ENCODE assay signal across 15 cellular contexts in the genomic region with DNA sequence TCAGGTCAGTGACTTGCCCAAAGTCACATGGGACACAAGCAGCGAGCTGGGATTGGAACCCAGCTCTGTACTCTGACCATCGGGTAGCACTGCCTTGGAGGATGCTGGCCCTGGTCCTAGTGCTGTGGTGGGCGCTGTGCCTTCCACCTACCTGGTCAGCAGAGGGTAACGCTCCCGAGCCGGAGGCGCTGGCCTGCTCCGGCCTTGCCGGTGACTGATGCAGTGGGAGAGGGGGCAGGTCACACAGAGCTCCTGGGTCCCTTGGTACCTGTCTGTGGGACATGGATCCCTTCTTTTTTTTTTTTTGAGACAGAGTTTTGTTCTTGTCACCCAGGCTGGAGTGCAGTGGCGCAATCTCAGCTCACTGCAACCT. TPM values are rescaled to one million over a fixed set of nuclear protein-coding genes. Genes with fewer than 3 reads are reported as not detected.
DNase-seq lines count a peak whose midpoint lies in the region; ATAC-seq lines count a peak whose summit lies in the region.
"Had no signal": no experiment of that assay in that cellular context is flagged by ENCODE, and none has a peak within 500 bp of the region (broad histone marks: within the 10 kb centered on the region; RNA-seq: fewer than 3 reads in every experiment).

No MANE protein-coding gene starts in this region.

- intact Hi-C loops in activated CD4-positive, alpha-beta memory T cell treated with anti-CD3 and anti-CD28 coated beads for 36 hours (cut with micrococcal nuclease), result no loop called here

- no peak overlapping the region for H3K18ac ChIP-seq in mesenchymal stem cell (ENCODE audit: low read depth in 1 of 2, low read length in 2 of 2)

- peak overlapping the region in 2 of 10 experiments; percentile 0 to 23; a peak in 1 of 20 replicates for H3K4me3 ChIP-seq in BLaER1 treated with 17β-estradiol and CSF1 and Interleukin-3, amounts not matched to agents 10 nM and 100 nM
- H3K4me3 ChIP-seq in mesenchymal stem cell (ENCODE audit: insufficient read depth in 1 of 2, low read depth in 1 of 2, low read length in 2 of 2), result no peak overlapping the region
- H3K4me3 ChIP-seq: GM23248 had no signal

- ATAC-seq in T-cell (replicated peaks in 1 of 4), result no peak
- ATAC-seq in activated naive CD8-positive, alpha-beta T cell treated with anti-CD3 and anti-CD28 coated beads, Interleukin-2, amount 50 U/mL, for 24 hours, result no peak
- ATAC-seq: HCT116 had no signal

- peaks cover 0 to 6% (median 0%) of the 10 kb centered on the region in 11 experiments; a peak in 1 of 22 replicates for H4K20me1 ChIP-seq in BLaER1 treated with 17β-estradiol and CSF1 and Interleukin-3, amounts not matched to agents 10 nM and 100 nM

- H3K4ac ChIP-seq in mesenchymal stem cell (ENCODE audit: low read depth in 1 of 2, low read length in 2 of 2), result no peak overlapping the region

- no peak overlapping the region for H2AFZ ChIP-seq in mesenchymal stem cell (ENCODE audit: low read depth, low read length)
- H2AFZ ChIP-seq: GM23248 had no signal

- peaks cover 20% of the 10 kb centered on the region for H3K4me1 Mint-ChIP-seq in activated CD4-positive, alpha-beta memory T cell treated with anti-CD3 and anti-CD28 coated beads, Interleukin-2, amount 10 ng/mL, durations not matched to agents 7 days and 5 days
- peaks cover 23% of the 10 kb centered on the region for H3K4me1 Mint-ChIP-seq in activated CD4-positive, alpha-beta memory T cell treated with anti-CD3 and anti-CD28 coated beads for 36 hours (ENCODE audit: low read depth)
- H3K4me1 Mint-ChIP-seq in T-cell, result peaks cover 22 to 47% (median 47%) of the 10 kb centered on the region in 3 donors
- peaks cover 25% of the 10 kb centered on the region for H3K4me1 Mint-ChIP-seq in activated naive CD8-positive, alpha-beta T cell treated with anti-CD3 and anti-CD28 coated beads, Interleukin-2, amount 50 U/mL, for 24 hours

- no peak overlapping the region for H2BK5ac ChIP-seq in mesenchymal stem cell (ENCODE audit: low read depth, low read length, poor library complexity, severe bottlenecking)

- H2BK12ac ChIP-seq in mesenchymal stem cell (ENCODE audit: low read length in 2 of 2), result no peak overlapping the region

- H3K36me3 Mint-ChIP-seq in activated CD4-positive, alpha-beta memory T cell treated with anti-CD3 and anti-CD28 coated beads, Interleukin-2, amount 10 ng/mL, durations not matched to agents 7 days and 5 days (ENCODE audit: low read depth), result peaks cover 2% of the 10 kb centered on the region
- no peaks in the 10 kb centered on the region for H3K36me3 Mint-ChIP-seq in activated CD4-positive, alpha-beta memory T cell treated with anti-CD3 and anti-CD28 coated beads for 36 hours
- H3K36me3 Mint-ChIP-seq in T-cell, result no peaks in the 10 kb centered on the region
- H3K36me3 Mint-ChIP-seq in activated naive CD8-positive, alpha-beta T cell treated with anti-CD3 and anti-CD28 coated beads, Interleukin-2, amount 50 U/mL, for 24 hours (ENCODE audit: low read depth), result no peaks in the 10 kb centered on the region

- peaks cover 30 to 95% (median 89%) of the 10 kb centered on the region in 10 experiments for H3K4me1 ChIP-seq in BLaER1 treated with 17β-estradiol and CSF1 and Interleukin-3, amounts not matched to agents 10 nM and 100 nM
- H3K4me1 ChIP-seq in mesenchymal stem cell (ENCODE audit: control insufficient read depth, insufficient read depth, low read depth, low read length), result peaks cover 5% of the 10 kb centered on the region

- no peak overlapping the region for H3K4me3 Mint-ChIP-seq in activated CD4-positive, alpha-beta memory T cell treated with anti-CD3 and anti-CD28 coated beads, Interleukin-2, amount 10 ng/mL, durations not matched to agents 7 days and 5 days
- H3K4me3 Mint-ChIP-seq in activated CD4-positive, alpha-beta memory T cell treated with anti-CD3 and anti-CD28 coated beads for 36 hours, result no peak overlapping the region
- H3K4me3 Mint-ChIP-seq in T-cell, result peak overlapping the region in 1 of 3 donors; percentile 66
- no peak overlapping the region for H3K4me3 Mint-ChIP-seq in activated naive CD8-positive, alpha-beta T cell treated with anti-CD3 and anti-CD28 coated beads, Interleukin-2, amount 50 U/mL, for 24 hours

- H3K27me3 ChIP-seq in BLaER1 treated with 17β-estradiol and CSF1 and Interleukin-3, amounts not matched to agents 10 nM and 100 nM, result peaks cover 0 to 3% (median 0%) of the 10 kb centered on the region in 11 experiments; a peak in 2 of 22 replicates
- H3K27me3 ChIP-seq in mesenchymal stem cell (ENCODE audit: control insufficient read depth in 1 of 2, insufficient read depth in 1 of 2, low read length in 2 of 2), result peaks cover 63 to 81% of the 10 kb centered on the region in 2 experiments

- H3K27me3 Mint-ChIP-seq in activated CD4-positive, alpha-beta memory T cell treated with anti-CD3 and anti-CD28 coated beads, Interleukin-2, amount 10 ng/mL, durations not matched to agents 7 days and 5 days, result peaks cover 31% of the 10 kb centered on the region
- peaks cover 4% of the 10 kb centered on the region for H3K27me3 Mint-ChIP-seq in activated CD4-positive, alpha-beta memory T cell treated with anti-CD3 and anti-CD28 coated beads for 36 hours
- H3K27me3 Mint-ChIP-seq in T-cell, result peaks cover 5 to 10% of the 10 kb centered on the region in 2 donors
- H3K27me3 Mint-ChIP-seq in activated naive CD8-positive, alpha-beta T cell treated with anti-CD3 and anti-CD28 coated beads, Interleukin-2, amount 50 U/mL, for 24 hours, result peaks cover 14% of the 10 kb centered on the region

- peaks cover 0 to 28% (median 9%) of the 10 kb centered on the region in 11 experiments; a peak in 15 of 22 replicates for H3K9me3 ChIP-seq in BLaER1 treated with 17β-estradiol and CSF1 and Interleukin-3, amounts not matched to agents 10 nM and 100 nM (replicated peaks in 1 of 11)
- peaks cover 17% of the 10 kb centered on the region for H3K9me3 ChIP-seq in mesenchymal stem cell (ENCODE audit: control insufficient read depth, low read length)

- H4K91ac ChIP-seq in mesenchymal stem cell (ENCODE audit: low read length), result peak overlapping the region; percentile 58

- CTCF ChIA-PET in activated CD4-positive, alpha-beta memory T cell treated with anti-CD3 and anti-CD28 coated beads, Interleukin-2, amount 10 ng/mL, durations not matched to agents 7 days and 5 days (lab: Charles Lee), result interaction anchor here (1.3 kb wide), 2 partner anchors 79 to 260 kb away, joined by 3 to 4 read pairs; no protein-coding TSS in a partner anchor
- CTCF ChIA-PET in activated CD4-positive, alpha-beta memory T cell treated with anti-CD3 and anti-CD28 coated beads for 36 hours (lab: Charles Lee), result interaction anchor here (0.7 to 1.6 kb wide), 3 partner anchors 79 to 411 kb away, joined by 3 to 9 read pairs (median 6); no protein-coding TSS in a partner anchor
- CTCF ChIA-PET in T-cell (lab: Charles Lee), result interaction anchor here in 1 of 2 donors (0.7 kb wide), 1 partner anchor 196 kb away, joined by 3 read pairs; no protein-coding TSS in a partner anchor

- peaks cover 5% of the 10 kb centered on the region for H3K9me3 Mint-ChIP-seq in activated CD4-positive, alpha-beta memory T cell treated with anti-CD3 and anti-CD28 coated beads, Interleukin-2, amount 10 ng/mL, durations not matched to agents 7 days and 5 days
- peaks cover 5% of the 10 kb centered on the region for H3K9me3 Mint-ChIP-seq in activated CD4-positive, alpha-beta memory T cell treated with anti-CD3 and anti-CD28 coated beads for 36 hours
- peaks cover 0 to 6% (median 0%) of the 10 kb centered on the region in 3 donors for H3K9me3 Mint-ChIP-seq in T-cell
- peaks cover 4% of the 10 kb centered on the region for H3K9me3 Mint-ChIP-seq in activated naive CD8-positive, alpha-beta T cell treated with anti-CD3 and anti-CD28 coated beads, Interleukin-2, amount 50 U/mL, for 24 hours

- H3K23ac ChIP-seq in mesenchymal stem cell (ENCODE audit: low read length in 2 of 2), result no peak overlapping the region

- H3K27ac ChIP-seq in BLaER1 treated with 17β-estradiol and CSF1 and Interleukin-3, amounts not matched to agents 10 nM and 100 nM, result peak overlapping the region in 9 of 11 experiments; percentile 58 to 75 (median 70); a peak in 18 of 22 replicates
- no peak overlapping the region for H3K27ac ChIP-seq in mesenchymal stem cell (ENCODE audit: low read length, poor library complexity, severe bottlenecking)
- H3K27ac ChIP-seq: C4-2B, GM23248 had no signal

- POLR2A ChIA-PET in activated CD4-positive, alpha-beta memory T cell treated with anti-CD3 and anti-CD28 coated beads, Interleukin-2, amount 10 ng/mL, durations not matched to agents 7 days and 5 days (lab: Charles Lee), result interaction anchor here (1.0 kb wide), 1 partner anchor 11 kb away, joined by 8 read pairs; no protein-coding TSS in a partner anchor
- POLR2A ChIA-PET in activated CD4-positive, alpha-beta memory T cell treated with anti-CD3 and anti-CD28 coated beads for 36 hours (lab: Charles Lee), result interaction anchor here (1.0 kb wide), 1 partner anchor 93 kb away, joined by 4 read pairs; a partner anchor contains a TSS
- POLR2A ChIA-PET in T-cell (lab: Charles Lee), result interaction anchor here in 1 of 2 donors (0.6 kb wide), 1 partner anchor 285 kb away, joined by 3 read pairs; no protein-coding TSS in a partner anchor

- peak overlapping the region; percentile 30 for H3K27ac Mint-ChIP-seq in activated CD4-positive, alpha-beta memory T cell treated with anti-CD3 and anti-CD28 coated beads, Interleukin-2, amount 10 ng/mL, durations not matched to agents 7 days and 5 days
- H3K27ac Mint-ChIP-seq in activated CD4-positive, alpha-beta memory T cell treated with anti-CD3 and anti-CD28 coated beads for 36 hours, result no peak overlapping the region
- peak overlapping the region; percentile 80 to 89 for H3K27ac Mint-ChIP-seq in T-cell
- no peak overlapping the region for H3K27ac Mint-ChIP-seq in activated naive CD8-positive, alpha-beta T cell treated with anti-CD3 and anti-CD28 coated beads, Interleukin-2, amount 50 U/mL, for 24 hours

- no peak overlapping the region for H2BK120ac ChIP-seq in mesenchymal stem cell (ENCODE audit: low read depth, low read length)

- H3K14ac ChIP-seq in mesenchymal stem cell (ENCODE audit: low read length in 2 of 2), result no peak overlapping the region

- no peaks in the 10 kb centered on the region for H3K36me3 ChIP-seq in BLaER1 treated with 17β-estradiol and CSF1 and Interleukin-3, amounts not matched to agents 10 nM and 100 nM
- H3K36me3 ChIP-seq in mesenchymal stem cell (ENCODE audit: control insufficient read depth in 1 of 2, insufficient read depth in 2 of 2, low read depth in 1 of 2, low read length in 2 of 2), result no peaks in the 10 kb centered on the region

- 91% methylated on average over 10 of the region's 10 CpGs for WGBS in mesenchymal stem cell

- peak overlapping the region; percentile 82 to 96 (median 86) for H3K4me2 ChIP-seq in BLaER1 treated with 17β-estradiol and CSF1 and Interleukin-3, amounts not matched to agents 10 nM and 100 nM
- H3K4me2 ChIP-seq in mesenchymal stem cell (ENCODE audit: low read length, poor library complexity, severe bottlenecking), result no peak overlapping the region

- DNase-seq in activated CD4-positive, alpha-beta memory T cell treated with anti-CD3 and anti-CD28 coated beads, Interleukin-2, amount 10 ng/mL, durations not matched to agents 7 days and 5 days, result no peak
- DNase-seq in activated CD4-positive, alpha-beta memory T cell treated with anti-CD3 and anti-CD28 coated beads for 36 hours, result no peak
- DNase-seq in T-cell (no peak), mesenchymal stem cell (no peak), NOMO-1 (lab: John Stamatoyannopoulos, UW; ENCODE audit: unreplicated experiment in 2 of 2) (no peak)
- no peak for DNase-seq in stimulated activated CD4-positive, alpha-beta T cell treated with anti-CD3 and anti-CD28 coated beads, Interleukin-12 subunit alpha, Interleukin-12 subunit beta, amount 100 ng/mL, for 4 hours
- DNase-seq in activated naive CD8-positive, alpha-beta T cell treated with anti-CD3 and anti-CD28 coated beads, Interleukin-2, amount 50 U/mL, for 24 hours, result no peak
- DNase-seq: ACHN, Calu3, DMS 273 treated with DMSO at 0.1 percent for 48 hours, GM23248 had no signal

- H2AK5ac ChIP-seq in mesenchymal stem cell (ENCODE audit: low read length, severe bottlenecking), result no peak overlapping the region

- H3K9ac ChIP-seq in BLaER1 treated with 17β-estradiol and CSF1 and Interleukin-3, amounts not matched to agents 10 nM and 100 nM, result peak overlapping the region in 9 of 11 experiments; percentile 10 to 66 (median 57); a peak in 15 of 22 replicates
- H3K9ac ChIP-seq in mesenchymal stem cell (ENCODE audit: low read length), result no peak overlapping the region
- H3K9ac ChIP-seq: GM23248 had no signal

- no peaks in the 10 kb centered on the region for H3K79me1 ChIP-seq in mesenchymal stem cell (replicated peaks; ENCODE audit: low read length, poor library complexity, severe bottlenecking)

- no peak overlapping the region for H4K8ac ChIP-seq in mesenchymal stem cell (ENCODE audit: low read length)

- no peak overlapping the region for H2BK15ac ChIP-seq in mesenchymal stem cell (ENCODE audit: low read depth, poor library complexity, severe bottlenecking)

RNA-seq across cellular contexts. Expression of a gene that starts 43.0 kb away (rescaled TPM):
- total RNA-seq in activated CD4-positive, alpha-beta memory T cell treated with anti-CD3 and anti-CD28 coated beads, Interleukin-2, amount 10 ng/mL, durations not matched to agents 7 days and 5 days, result 1 to 10 TPM; 8.7 to 8.8 TPM
- total RNA-seq in activated CD4-positive, alpha-beta memory T cell treated with anti-CD3 and anti-CD28 coated beads for 36 hours, result under 1 TPM; 0.36 to 0.57 TPM
- total RNA-seq in T-cell, result 10 to 100 TPM; 16.1 to 32.9 (median 28.8) TPM
- polyA plus RNA-seq in mesenchymal stem cell (2013, experiment 1 of 2), result under 0.01 TPM
- 0.01 TPM for polyA plus RNA-seq in mesenchymal stem cell (2013, experiment 2 of 2)
- total RNA-seq: Daoy, GM23248 had no signal
- polyA plus RNA-seq: GM23248 had no signal

Comparison
In these comparisons a context has a peak if more than half of its experiments do, and no peak if none do; other contexts are left out.
1. H3K27ac Mint-ChIP-seq: peak in activated CD4-positive, alpha-beta memory T cell treated with anti-CD3 and anti-CD28 coated beads, Interleukin-2, amount 10 ng/mL, durations not matched to agents 7 days and 5 days (single experiment) and T-cell (2 of 2); none in activated CD4-positive, alpha-beta memory T cell treated with anti-CD3 and anti-CD28 coated beads for 36 hours (single experiment) and activated naive CD8-positive, alpha-beta T cell treated with anti-CD3 and anti-CD28 coated beads, Interleukin-2, amount 50 U/mL, for 24 hours (single experiment).
2. RNA of a gene that starts 43.0 kb away (total RNA-seq): 16.1 to 32.9 TPM in T-cell and 8.7 to 8.8 TPM in activated CD4-positive, alpha-beta memory T cell treated with anti-CD3 and anti-CD28 coated beads, Interleukin-2, amount 10 ng/mL, durations not matched to agents 7 days and 5 days; 0.36 to 0.57 TPM in activated CD4-positive, alpha-beta memory T cell treated with anti-CD3 and anti-CD28 coated beads for 36 hours; every median in the first group is over 4 times any median in the second.